Comparison of ENCODE assay signal across 16 cellular contexts in genomic region chr4:84032372-84032771, GRCh38.
DNase-seq lines count a peak whose midpoint lies in the region; ATAC-seq, FAIRE-seq and TF ChIP-seq lines count a peak whose summit lies in the region.
"Had no signal": no experiment of that assay in that cellular context is flagged by ENCODE, and none has a peak within 500 bp of the region (broad histone marks: within the 10 kb centered on the region; RNA-seq: fewer than 3 reads in every experiment).

No MANE protein-coding gene starts in this region.

- peaks cover 24% of the 10 kb centered on the region for H3K4me1 Mint-ChIP-seq in glutamatergic neuron (ENCODE audit: low read depth, unreplicated experiment)
- H3K4me1 Mint-ChIP-seq in activated T-helper 2 cell treated with anti-CD3 and anti-CD28 coated beads, Interferon-gamma antibody, Interleukin-2, Interleukin-4, amounts not matched to agents 10 μg/mL and 5 μg/mL and 100 μg/mL, durations not matched to agents 14 hours and 24 hours and 36 hours (ENCODE audit: low read depth) = no peaks in the 10 kb centered on the region
- H3K4me1 Mint-ChIP-seq: activated naive CD4-positive, alpha-beta T cell treated with anti-CD3 and anti-CD28 coated beads, Interleukin-2, amount 10 ng/mL, durations not matched to agents 7 days and 5 days had no signal

- no peak overlapping the region for H3K4me3 Mint-ChIP-seq in glutamatergic neuron (ENCODE audit: unreplicated experiment)
- H3K4me3 Mint-ChIP-seq in activated T-helper 2 cell treated with anti-CD3 and anti-CD28 coated beads, Interferon-gamma antibody, Interleukin-2, Interleukin-4, amounts not matched to agents 10 μg/mL and 5 μg/mL and 100 μg/mL, durations not matched to agents 14 hours and 24 hours and 36 hours (ENCODE audit: low read depth) = no peak overlapping the region
- H3K4me3 Mint-ChIP-seq: activated naive CD4-positive, alpha-beta T cell treated with anti-CD3 and anti-CD28 coated beads, Interleukin-2, amount 10 ng/mL, durations not matched to agents 7 days and 5 days had no signal

- H3K9me3 Mint-ChIP-seq in glutamatergic neuron (ENCODE audit: unreplicated experiment) = peaks cover 7% of the 10 kb centered on the region
- H3K9me3 Mint-ChIP-seq in activated T-helper 2 cell treated with anti-CD3 and anti-CD28 coated beads, Interferon-gamma antibody, Interleukin-2, Interleukin-4, amounts not matched to agents 10 μg/mL and 5 μg/mL and 100 μg/mL, durations not matched to agents 14 hours and 24 hours and 36 hours = no peaks in the 10 kb centered on the region
- H3K9me3 Mint-ChIP-seq: activated naive CD4-positive, alpha-beta T cell treated with anti-CD3 and anti-CD28 coated beads, Interleukin-2, amount 10 ng/mL, durations not matched to agents 7 days and 5 days had no signal

- peaks cover 1% of the 10 kb centered on the region for H3K27me3 Mint-ChIP-seq in glutamatergic neuron (ENCODE audit: unreplicated experiment)
- H3K27me3 Mint-ChIP-seq in activated T-helper 2 cell treated with anti-CD3 and anti-CD28 coated beads, Interferon-gamma antibody, Interleukin-2, Interleukin-4, amounts not matched to agents 10 μg/mL and 5 μg/mL and 100 μg/mL, durations not matched to agents 14 hours and 24 hours and 36 hours (ENCODE audit: low read depth) = no peaks in the 10 kb centered on the region
- H3K27me3 Mint-ChIP-seq: activated naive CD4-positive, alpha-beta T cell treated with anti-CD3 and anti-CD28 coated beads, Interleukin-2, amount 10 ng/mL, durations not matched to agents 7 days and 5 days had no signal

- ATAC-seq in GM19043 (IDR thresholded peaks at IDR 0.05; ENCODE audit: low read depth, unreplicated experiment) = peak; percentile 54
- ATAC-seq in HG02642 (IDR thresholded peaks at IDR 0.05; ENCODE audit: poor library complexity, unreplicated experiment) = peak; percentile 84
- peak; percentile 92 for ATAC-seq in HG03439 (IDR thresholded peaks at IDR 0.05; ENCODE audit: unreplicated experiment)
- ATAC-seq: left lobe of liver, pancreas had no signal

- peak overlapping the region; percentile 85 for H3K27ac Mint-ChIP-seq in glutamatergic neuron (ENCODE audit: unreplicated experiment)
- H3K27ac Mint-ChIP-seq in activated T-helper 2 cell treated with anti-CD3 and anti-CD28 coated beads, Interferon-gamma antibody, Interleukin-2, Interleukin-4, amounts not matched to agents 10 μg/mL and 5 μg/mL and 100 μg/mL, durations not matched to agents 14 hours and 24 hours and 36 hours = no peak overlapping the region
- H3K27ac Mint-ChIP-seq: activated naive CD4-positive, alpha-beta T cell treated with anti-CD3 and anti-CD28 coated beads, Interleukin-2, amount 10 ng/mL, durations not matched to agents 7 days and 5 days had no signal

- TF ChIP-seq CTCF in glutamatergic neuron (IDR thresholded peaks at IDR 0.05; ENCODE audit: partially characterized antibody, unreplicated experiment) = no peak

- peaks cover 2% of the 10 kb centered on the region for H3K36me3 Mint-ChIP-seq in glutamatergic neuron (ENCODE audit: unreplicated experiment)
- H3K36me3 Mint-ChIP-seq in activated T-helper 2 cell treated with anti-CD3 and anti-CD28 coated beads, Interferon-gamma antibody, Interleukin-2, Interleukin-4, amounts not matched to agents 10 μg/mL and 5 μg/mL and 100 μg/mL, durations not matched to agents 14 hours and 24 hours and 36 hours (ENCODE audit: low read depth) = no peaks in the 10 kb centered on the region
- H3K36me3 Mint-ChIP-seq: activated naive CD4-positive, alpha-beta T cell treated with anti-CD3 and anti-CD28 coated beads, Interleukin-2, amount 10 ng/mL, durations not matched to agents 7 days and 5 days had no signal

- no peak for FAIRE-seq in urothelium cell line (lab: Jason Lieb, UNC)
- FAIRE-seq: colon, pancreas had no signal

- DNase-seq in glutamatergic neuron (no peak), NCI-H1105 treated with DMSO at 0.1 percent for 48 hours (lab: John Stamatoyannopoulos, UW) (no peak), nucleus accumbens (lab: John Stamatoyannopoulos, UW) (no peak), urothelium cell line (ENCODE audit: low spot score) (no peak)
- no peak for DNase-seq in activated T-helper 2 cell treated with anti-CD3 and anti-CD28 coated beads, Interferon-gamma antibody, Interleukin-2, Interleukin-4, amounts not matched to agents 10 μg/mL and 5 μg/mL and 100 μg/mL, durations not matched to agents 14 hours and 24 hours and 36 hours (ENCODE audit: low spot score)
- DNase-seq: activated CD4-positive, alpha-beta T cell treated with anti-CD3 and anti-CD28 coated beads for 4 hours; activated naive CD4-positive, alpha-beta T cell treated with anti-CD3 and anti-CD28 coated beads, Interleukin-2, amount 10 ng/mL, durations not matched to agents 7 days and 5 days; Calu3; NCI-H2081; pancreas; stimulated activated CD4-positive, alpha-beta T cell treated with anti-CD3 and anti-CD28 coated beads, Interleukin-4, amount 100 ng/mL, for 1 hour had no signal

- intact Hi-C loops in activated T-helper 2 cell treated with anti-CD3 and anti-CD28 coated beads, Interferon-gamma antibody, Interleukin-2, Interleukin-4, amounts not matched to agents 10 μg/mL and 5 μg/mL and 100 μg/mL, durations not matched to agents 14 hours and 24 hours and 36 hours (cut with micrococcal nuclease) = no loop called here
